ENCODE assay signal across 26 cellular contexts in genomic region chr6:55423933-55424332, GRCh38.
"Had no signal": no experiment of that assay in that cellular context is flagged by ENCODE, and none has a peak within 500 bp of the region (broad histone marks: within the 10 kb centered on the region; RNA-seq: fewer than 3 reads in every experiment).

No MANE protein-coding gene starts in this region.

- DNase-seq: colonic mucosa; cortex of kidney; effector CD8-positive, alpha-beta T cell; effector memory CD8-positive, alpha-beta T cell; endodermal cell; erythroblast; esophagus squamous epithelium; foreskin fibroblast; foreskin melanocyte; gastrocnemius medialis; glutamatergic neuron; head of caudate nucleus; heart right ventricle; hippocampal formation; left cardiac atrium; left lung; left ventricle myocardium superior; lower lobe of right lung; mesenchymal stem cell; mucosa of descending colon; naive B cell had no signal

- FAIRE-seq: endometrium, islet of Langerhans, keratinocyte had no signal

- H3K36me3 ChIP-seq: colonic mucosa, esophagus squamous epithelium, gastrocnemius medialis, heart right ventricle, left lung, lower lobe of right lung had no signal

- H3K4me3 ChIP-seq: colonic mucosa, esophagus squamous epithelium, gastrocnemius medialis, heart right ventricle, left lung, lower lobe of right lung, mucosa of descending colon had no signal

- H3K27ac ChIP-seq: colonic mucosa, epithelial cell of prostate, esophagus squamous epithelium, gastrocnemius medialis, heart right ventricle, left lung, lower lobe of right lung had no signal

- H3K27me3 ChIP-seq: colonic mucosa, esophagus squamous epithelium, gastrocnemius medialis, heart right ventricle, left lung had no signal

- ATAC-seq: effector memory CD8-positive, alpha-beta T cell; esophagus mucosa; gastrocnemius medialis; heart right ventricle; left cardiac atrium; left lung; left ventricle myocardium superior; lower lobe of right lung; mucosa of descending colon had no signal

- H3K9me3 ChIP-seq: colonic mucosa, esophagus squamous epithelium, gastrocnemius medialis, heart right ventricle, left lung, lower lobe of right lung, mucosa of descending colon had no signal

- H3K4me1 ChIP-seq: colonic mucosa, esophagus squamous epithelium, gastrocnemius medialis, heart right ventricle, left lung, lower lobe of right lung had no signal
